In the genomic region with DNA sequence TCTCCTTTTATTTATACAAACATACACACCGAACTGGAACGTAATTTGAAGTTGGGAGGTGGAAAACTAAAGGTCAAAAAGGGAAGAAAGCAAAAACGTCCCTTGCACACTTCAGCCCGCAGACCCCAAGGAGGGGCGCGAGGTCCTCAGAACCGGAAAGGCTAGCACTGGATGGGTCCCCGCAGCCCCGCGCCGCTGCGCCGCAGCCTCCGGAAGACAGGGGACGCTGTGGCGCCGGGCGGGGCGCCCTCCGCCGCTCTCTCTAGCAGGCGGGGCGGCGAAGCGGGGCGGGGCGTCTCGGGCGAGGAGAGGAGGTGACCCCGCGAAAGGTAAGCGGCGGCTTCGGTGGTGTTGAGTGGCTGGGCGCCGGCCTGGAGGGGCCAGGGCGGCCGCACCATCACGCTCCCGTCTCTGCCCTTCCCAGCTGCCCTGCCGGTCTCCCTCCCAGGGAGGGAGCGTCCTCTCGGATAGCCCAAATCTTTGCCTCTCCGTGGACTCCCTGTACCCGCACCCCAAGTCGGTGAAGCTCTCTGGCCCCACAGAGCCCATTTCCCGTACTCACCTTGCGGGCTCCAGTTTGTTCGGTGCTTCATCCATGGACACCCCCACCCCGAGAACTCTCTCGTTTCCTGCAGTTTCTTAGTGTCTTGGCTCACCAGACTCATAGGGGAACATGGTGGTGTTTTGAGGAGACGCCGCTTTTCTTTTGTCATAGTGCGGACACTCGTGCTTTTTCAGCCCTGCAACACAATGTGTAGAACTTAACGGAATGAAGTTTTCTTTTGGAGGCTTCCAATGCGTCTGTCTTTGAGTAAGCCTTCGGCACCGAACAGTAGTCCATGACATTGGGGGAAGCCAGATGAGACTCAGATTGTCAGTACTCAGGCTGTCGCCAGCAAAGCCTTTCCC, we compare ENCODE assay signal across 1 cellular context.
A peak's percentile ranks its signal among the peaks of the same experiment; 100 is the strongest.
TF ChIP-seq lines count a peak whose summit lies in the region.

A gene with protein sequence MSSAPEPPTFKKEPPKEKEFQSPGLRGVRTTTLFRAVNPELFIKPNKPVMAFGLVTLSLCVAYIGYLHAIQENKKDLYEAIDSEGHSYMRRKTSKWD (plus strand): TSS at position 285 of the 909 bp plus-strand sequence. CDS start 14,444 bp downstream, outside the sequence.

TF ChIP-seq in K562, 482 proteins besides CTCF, POLR2A, EP300 and RAD21 (continued from another document and continues in another):
- TF ChIP-seq ZNF395 (CRISPR knock-in tag; IDR thresholded peaks at IDR 0.05) (no peak), RB1 (IDR thresholded peaks at IDR 0.05; ENCODE audit: low read depth) (peak; percentile 88), MBD1 (CRISPR knock-in tag; IDR thresholded peaks at IDR 0.05) (no peak), MAZ (CRISPR knock-in tag; conservative IDR thresholded peaks at IDR 0.05 in 1 of 2, IDR thresholded peaks at IDR 0.05 in 1 of 2) (peak; percentile 97 to 99), USF2 (CRISPR knock-in tag; IDR thresholded peaks at IDR 0.05) (no peak), ETS2 (tag; IDR thresholded peaks at IDR 0.05; ENCODE audit: borderline replicate concordance, poor library complexity, severe bottlenecking) (no peak), NONO (IDR thresholded peaks at IDR 0.05; ENCODE audit: low read depth in 2 of 2, low read length in 1 of 2) (peak; percentile 39 to 76; a peak in 3 of 4 replicates), SAFB (IDR thresholded peaks at IDR 0.05; ENCODE audit: borderline replicate concordance, low read depth, low read length) (no peak), GABPB1 (CRISPR knock-in tag; IDR thresholded peaks at IDR 0.05) (peak; percentile 60; the same call in 1 of the 2 replicates), NR2C1 (IDR thresholded peaks at IDR 0.05) (no peak), NR2C1 (tag; IDR thresholded peaks at IDR 0.05) (no peak), SAFB2 (IDR thresholded peaks at IDR 0.05; ENCODE audit: borderline replicate concordance, low read depth, low read length, severe bottlenecking) (no peak), ELF4 (CRISPR knock-in tag; IDR thresholded peaks at IDR 0.05) (no peak), ZNF347 (CRISPR knock-in tag; IDR thresholded peaks at IDR 0.05; ENCODE audit: low read depth) (no peak), ZNF408 (CRISPR knock-in tag; IDR thresholded peaks at IDR 0.05; ENCODE audit: low read depth) (no peak), ZNF77 (CRISPR knock-in tag; IDR thresholded peaks at IDR 0.05) (no peak), SLC30A9 (CRISPR knock-in tag; IDR thresholded peaks at IDR 0.05) (no peak), EP400 (IDR thresholded peaks at IDR 0.05) (no peak; the same call in 1 of the 2 replicates), HINFP (tag; conservative IDR thresholded peaks at IDR 0.05; ENCODE audit: low read depth) (no peak), MEIS2 (IDR thresholded peaks at IDR 0.05; ENCODE audit: partially characterized antibody) (no peak), SUPT5H (IDR thresholded peaks at IDR 0.05) (peak; percentile 93), FOXO4 (CRISPR knock-in tag; IDR thresholded peaks at IDR 0.05) (no peak), ZEB2 (IDR thresholded peaks at IDR 0.05) (peak; percentile 47; the same call in 1 of the 2 replicates), ZFPM2 (CRISPR knock-in tag; IDR thresholded peaks at IDR 0.05) (no peak), MTA1 (IDR thresholded peaks at IDR 0.05; ENCODE audit: borderline replicate concordance) (no peak), TAF1 (IDR thresholded peaks at IDR 0.05; ENCODE audit: control insufficient read depth, extremely low read depth, insufficient read depth, low read length, severe bottlenecking) (peak; percentile 84), GATA2 (CRISPR knock-in tag; IDR thresholded peaks at IDR 0.05) (no peak), ZFP36 (IDR thresholded peaks at IDR 0.05; ENCODE audit: low read depth, low read length, partially characterized antibody) (peak; percentile 4)
- TF ChIP-seq, protein P1, sequence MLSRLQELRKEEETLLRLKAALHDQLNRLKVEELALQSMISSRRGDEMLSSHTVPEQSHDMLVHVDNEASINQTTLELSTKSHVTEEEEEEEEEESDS (CRISPR knock-in tag; IDR thresholded peaks at IDR 0.05): no peak
- TF ChIP-seq, protein P2, sequence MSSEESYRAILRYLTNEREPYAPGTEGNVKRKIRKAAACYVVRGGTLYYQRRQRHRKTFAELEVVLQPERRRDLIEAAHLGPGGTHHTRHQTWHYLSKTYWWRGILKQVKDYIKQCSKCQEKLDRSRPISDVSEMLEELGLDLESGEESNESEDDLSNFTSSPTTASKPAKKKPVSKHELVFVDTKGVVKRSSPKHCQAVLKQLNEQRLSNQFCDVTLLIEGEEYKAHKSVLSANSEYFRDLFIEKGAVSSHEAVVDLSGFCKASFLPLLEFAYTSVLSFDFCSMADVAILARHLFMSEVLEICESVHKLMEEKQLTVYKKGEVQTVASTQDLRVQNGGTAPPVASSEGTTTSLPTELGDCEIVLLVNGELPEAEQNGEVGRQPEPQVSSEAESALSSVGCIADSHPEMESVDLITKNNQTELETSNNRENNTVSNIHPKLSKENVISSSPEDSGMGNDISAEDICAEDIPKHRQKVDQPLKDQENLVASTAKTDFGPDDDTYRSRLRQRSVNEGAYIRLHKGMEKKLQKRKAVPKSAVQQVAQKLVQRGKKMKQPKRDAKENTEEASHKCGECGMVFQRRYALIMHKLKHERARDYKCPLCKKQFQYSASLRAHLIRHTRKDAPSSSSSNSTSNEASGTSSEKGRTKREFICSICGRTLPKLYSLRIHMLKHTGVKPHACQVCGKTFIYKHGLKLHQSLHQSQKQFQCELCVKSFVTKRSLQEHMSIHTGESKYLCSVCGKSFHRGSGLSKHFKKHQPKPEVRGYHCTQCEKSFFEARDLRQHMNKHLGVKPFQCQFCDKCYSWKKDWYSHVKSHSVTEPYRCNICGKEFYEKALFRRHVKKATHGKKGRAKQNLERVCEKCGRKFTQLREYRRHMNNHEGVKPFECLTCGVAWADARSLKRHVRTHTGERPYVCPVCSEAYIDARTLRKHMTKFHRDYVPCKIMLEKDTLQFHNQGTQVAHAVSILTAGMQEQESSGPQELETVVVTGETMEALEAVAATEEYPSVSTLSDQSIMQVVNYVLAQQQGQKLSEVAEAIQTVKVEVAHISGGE (CRISPR knock-in tag; IDR thresholded peaks at IDR 0.05): no peak
- TF ChIP-seq, protein P3, sequence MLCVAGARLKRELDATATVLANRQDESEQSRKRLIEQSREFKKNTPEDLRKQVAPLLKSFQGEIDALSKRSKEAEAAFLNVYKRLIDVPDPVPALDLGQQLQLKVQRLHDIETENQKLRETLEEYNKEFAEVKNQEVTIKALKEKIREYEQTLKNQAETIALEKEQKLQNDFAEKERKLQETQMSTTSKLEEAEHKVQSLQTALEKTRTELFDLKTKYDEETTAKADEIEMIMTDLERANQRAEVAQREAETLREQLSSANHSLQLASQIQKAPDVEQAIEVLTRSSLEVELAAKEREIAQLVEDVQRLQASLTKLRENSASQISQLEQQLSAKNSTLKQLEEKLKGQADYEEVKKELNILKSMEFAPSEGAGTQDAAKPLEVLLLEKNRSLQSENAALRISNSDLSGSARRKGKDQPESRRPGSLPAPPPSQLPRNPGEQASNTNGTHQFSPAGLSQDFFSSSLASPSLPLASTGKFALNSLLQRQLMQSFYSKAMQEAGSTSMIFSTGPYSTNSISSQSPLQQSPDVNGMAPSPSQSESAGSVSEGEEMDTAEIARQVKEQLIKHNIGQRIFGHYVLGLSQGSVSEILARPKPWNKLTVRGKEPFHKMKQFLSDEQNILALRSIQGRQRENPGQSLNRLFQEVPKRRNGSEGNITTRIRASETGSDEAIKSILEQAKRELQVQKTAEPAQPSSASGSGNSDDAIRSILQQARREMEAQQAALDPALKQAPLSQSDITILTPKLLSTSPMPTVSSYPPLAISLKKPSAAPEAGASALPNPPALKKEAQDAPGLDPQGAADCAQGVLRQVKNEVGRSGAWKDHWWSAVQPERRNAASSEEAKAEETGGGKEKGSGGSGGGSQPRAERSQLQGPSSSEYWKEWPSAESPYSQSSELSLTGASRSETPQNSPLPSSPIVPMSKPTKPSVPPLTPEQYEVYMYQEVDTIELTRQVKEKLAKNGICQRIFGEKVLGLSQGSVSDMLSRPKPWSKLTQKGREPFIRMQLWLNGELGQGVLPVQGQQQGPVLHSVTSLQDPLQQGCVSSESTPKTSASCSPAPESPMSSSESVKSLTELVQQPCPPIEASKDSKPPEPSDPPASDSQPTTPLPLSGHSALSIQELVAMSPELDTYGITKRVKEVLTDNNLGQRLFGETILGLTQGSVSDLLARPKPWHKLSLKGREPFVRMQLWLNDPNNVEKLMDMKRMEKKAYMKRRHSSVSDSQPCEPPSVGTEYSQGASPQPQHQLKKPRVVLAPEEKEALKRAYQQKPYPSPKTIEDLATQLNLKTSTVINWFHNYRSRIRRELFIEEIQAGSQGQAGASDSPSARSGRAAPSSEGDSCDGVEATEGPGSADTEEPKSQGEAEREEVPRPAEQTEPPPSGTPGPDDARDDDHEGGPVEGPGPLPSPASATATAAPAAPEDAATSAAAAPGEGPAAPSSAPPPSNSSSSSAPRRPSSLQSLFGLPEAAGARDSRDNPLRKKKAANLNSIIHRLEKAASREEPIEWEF (CRISPR knock-in tag; IDR thresholded peaks at IDR 0.05): no peak
- TF ChIP-seq, protein P4, sequence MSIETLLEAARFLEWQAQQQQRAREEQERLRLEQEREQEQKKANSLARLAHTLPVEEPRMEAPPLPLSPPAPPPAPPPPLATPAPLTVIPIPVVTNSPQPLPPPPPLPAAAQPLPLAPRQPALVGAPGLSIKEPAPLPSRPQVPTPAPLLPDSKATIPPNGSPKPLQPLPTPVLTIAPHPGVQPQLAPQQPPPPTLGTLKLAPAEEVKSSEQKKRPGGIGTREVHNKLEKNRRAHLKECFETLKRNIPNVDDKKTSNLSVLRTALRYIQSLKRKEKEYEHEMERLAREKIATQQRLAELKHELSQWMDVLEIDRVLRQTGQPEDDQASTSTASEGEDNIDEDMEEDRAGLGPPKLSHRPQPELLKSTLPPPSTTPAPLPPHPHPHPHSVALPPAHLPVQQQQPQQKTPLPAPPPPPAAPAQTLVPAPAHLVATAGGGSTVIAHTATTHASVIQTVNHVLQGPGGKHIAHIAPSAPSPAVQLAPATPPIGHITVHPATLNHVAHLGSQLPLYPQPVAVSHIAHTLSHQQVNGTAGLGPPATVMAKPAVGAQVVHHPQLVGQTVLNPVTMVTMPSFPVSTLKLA (conservative IDR thresholded peaks at IDR 0.05): peak in 1 of 2 experiments; percentile 41; a peak in 1 of 4 replicates
- TF ChIP-seq, protein P5, sequence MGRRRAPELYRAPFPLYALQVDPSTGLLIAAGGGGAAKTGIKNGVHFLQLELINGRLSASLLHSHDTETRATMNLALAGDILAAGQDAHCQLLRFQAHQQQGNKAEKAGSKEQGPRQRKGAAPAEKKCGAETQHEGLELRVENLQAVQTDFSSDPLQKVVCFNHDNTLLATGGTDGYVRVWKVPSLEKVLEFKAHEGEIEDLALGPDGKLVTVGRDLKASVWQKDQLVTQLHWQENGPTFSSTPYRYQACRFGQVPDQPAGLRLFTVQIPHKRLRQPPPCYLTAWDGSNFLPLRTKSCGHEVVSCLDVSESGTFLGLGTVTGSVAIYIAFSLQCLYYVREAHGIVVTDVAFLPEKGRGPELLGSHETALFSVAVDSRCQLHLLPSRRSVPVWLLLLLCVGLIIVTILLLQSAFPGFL (CRISPR knock-in tag; IDR thresholded peaks at IDR 0.05): no peak
